ENCODE assay signal across 1 cellular context in the genomic region with DNA sequence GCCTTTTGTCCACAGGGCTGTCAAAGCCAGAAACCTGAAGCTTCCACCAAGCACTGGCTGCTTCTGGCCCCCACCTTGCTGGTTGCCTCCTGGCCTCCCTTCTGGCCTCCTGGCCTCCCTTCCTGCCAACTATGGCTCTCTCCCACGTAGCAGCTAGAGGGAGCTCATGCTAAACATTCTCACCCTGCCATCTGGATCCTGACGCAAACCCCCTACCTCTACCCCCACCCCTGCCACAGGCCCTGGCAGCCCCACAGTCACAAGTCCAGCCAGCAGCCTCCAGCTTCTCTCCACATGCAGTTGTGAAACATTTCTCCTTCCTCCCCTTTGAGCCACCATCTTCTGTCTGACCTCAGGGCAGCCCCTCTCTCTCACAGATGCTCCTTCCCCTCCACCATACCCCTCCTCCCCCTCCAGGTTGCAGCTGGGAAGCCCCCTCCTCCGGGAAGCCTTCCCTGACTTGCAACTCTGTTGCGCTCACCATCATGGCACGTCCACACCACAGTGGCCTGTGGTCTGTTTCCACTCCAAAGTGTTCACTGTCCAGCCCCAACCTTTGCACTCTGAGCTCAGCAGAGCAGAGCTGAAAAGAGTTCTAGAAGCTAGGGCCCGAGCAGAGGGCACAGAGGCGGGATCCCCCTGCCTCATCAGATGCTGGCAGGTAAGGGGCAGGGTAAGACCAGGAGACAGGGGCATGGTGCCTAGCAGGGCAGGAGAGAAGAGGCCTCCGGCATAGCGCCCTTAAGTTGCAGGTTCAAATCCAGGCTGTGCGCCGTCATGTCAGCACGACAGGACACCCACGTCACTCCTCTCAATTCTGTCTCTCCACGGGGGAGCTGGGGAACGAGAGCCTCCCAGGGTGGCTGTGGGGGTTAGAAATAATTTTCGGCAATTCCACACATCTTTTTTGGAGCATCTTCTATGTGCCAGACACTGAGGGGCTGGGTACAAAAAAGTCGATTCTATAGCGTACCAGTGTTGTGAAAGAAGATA.
A peak's percentile ranks its signal among the peaks of the same experiment; 100 is the strongest.
TF ChIP-seq lines count a peak whose summit lies in the region.

No MANE protein-coding gene starts in this region.

TF ChIP-seq in HepG2, 621 proteins besides CTCF, POLR2A, EP300 and RAD21 (continued from another document):
- TF ChIP-seq SNAPC4 (CRISPR knock-in tag; IDR thresholded peaks at IDR 0.05) (no peak), NFE2 (CRISPR knock-in tag; IDR thresholded peaks at IDR 0.05) (no peak), BHLHE40 (IDR thresholded peaks at IDR 0.05; ENCODE audit: low read length) (no peak), ZNF331 (CRISPR knock-in tag; IDR thresholded peaks at IDR 0.05) (no peak), BRCA1 (CRISPR knock-in tag; IDR thresholded peaks at IDR 0.05) (no peak), PAF1 (CRISPR knock-in tag; IDR thresholded peaks at IDR 0.05) (no peak), KMT2A (CRISPR knock-in tag; IDR thresholded peaks at IDR 0.05) (no peak), HNF1B (CRISPR knock-in tag; IDR thresholded peaks at IDR 0.05) (no peak), TIGD3 (CRISPR knock-in tag; IDR thresholded peaks at IDR 0.05; ENCODE audit: borderline replicate concordance) (no peak), ZBTB1 (CRISPR knock-in tag; IDR thresholded peaks at IDR 0.05; ENCODE audit: borderline replicate concordance) (no peak), RFX3 (CRISPR knock-in tag; IDR thresholded peaks at IDR 0.05) (no peak), SRSF9 (IDR thresholded peaks at IDR 0.05; ENCODE audit: borderline replicate concordance, insufficient read depth, low read depth, low read length, poor library complexity, severe bottlenecking) (no peak), ZNF782 (CRISPR knock-in tag; IDR thresholded peaks at IDR 0.05; ENCODE audit: borderline replicate concordance) (no peak), PPARG (CRISPR knock-in tag; conservative IDR thresholded peaks at IDR 0.05) (no peak), CBX1 (IDR thresholded peaks at IDR 0.05; ENCODE audit: low read depth) (no peak), ZSCAN25 (CRISPR knock-in tag; IDR thresholded peaks at IDR 0.05) (peak; percentile 55; the same call in 1 of the 2 replicates), FOXA1 (IDR thresholded peaks at IDR 0.05) (no peak), FOXA1 (CRISPR knock-in tag; IDR thresholded peaks at IDR 0.05) (no peak), ZNF431 (CRISPR knock-in tag; IDR thresholded peaks at IDR 0.05; ENCODE audit: borderline replicate concordance, low read depth) (no peak), ZNF710 (CRISPR knock-in tag; IDR thresholded peaks at IDR 0.05; ENCODE audit: borderline replicate concordance) (no peak), SALL1 (CRISPR knock-in tag; IDR thresholded peaks at IDR 0.05) (peak; percentile 14; the same call in 1 of the 2 replicates), ZFY (CRISPR knock-in tag; IDR thresholded peaks at IDR 0.05) (0 out of 2 replicates have a peak, but pooled peaks have one; percentile 15), SETDB1 (CRISPR knock-in tag; IDR thresholded peaks at IDR 0.05; ENCODE audit: borderline replicate concordance) (no peak), SIN3A (IDR thresholded peaks at IDR 0.05; ENCODE audit: borderline replicate concordance, low read depth, low read length) (no peak), ELF3 (CRISPR knock-in tag; IDR thresholded peaks at IDR 0.05) (no peak), POLR2G (IDR thresholded peaks at IDR 0.05; ENCODE audit: low read depth, low read length) (no peak), XBP1 (CRISPR knock-in tag; IDR thresholded peaks at IDR 0.05) (no peak), TBX3 (IDR thresholded peaks at IDR 0.05; ENCODE audit: borderline replicate concordance) (no peak)
- TF ChIP-seq, protein P1, sequence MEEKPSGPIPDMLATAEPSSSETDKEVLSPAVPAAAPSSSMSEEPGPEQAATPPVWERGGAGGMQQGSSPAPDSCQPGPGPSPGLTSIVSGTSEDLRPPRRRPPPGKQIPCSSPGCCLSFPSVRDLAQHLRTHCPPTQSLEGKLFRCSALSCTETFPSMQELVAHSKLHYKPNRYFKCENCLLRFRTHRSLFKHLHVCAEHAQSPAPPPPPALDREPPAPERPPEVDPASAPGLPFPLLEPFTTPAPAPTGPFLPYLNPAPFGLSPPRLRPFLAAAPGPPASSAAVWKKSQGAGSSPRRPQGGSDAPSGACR (CRISPR knock-in tag; IDR thresholded peaks at IDR 0.05), result no peak
- TF ChIP-seq, protein P2, sequence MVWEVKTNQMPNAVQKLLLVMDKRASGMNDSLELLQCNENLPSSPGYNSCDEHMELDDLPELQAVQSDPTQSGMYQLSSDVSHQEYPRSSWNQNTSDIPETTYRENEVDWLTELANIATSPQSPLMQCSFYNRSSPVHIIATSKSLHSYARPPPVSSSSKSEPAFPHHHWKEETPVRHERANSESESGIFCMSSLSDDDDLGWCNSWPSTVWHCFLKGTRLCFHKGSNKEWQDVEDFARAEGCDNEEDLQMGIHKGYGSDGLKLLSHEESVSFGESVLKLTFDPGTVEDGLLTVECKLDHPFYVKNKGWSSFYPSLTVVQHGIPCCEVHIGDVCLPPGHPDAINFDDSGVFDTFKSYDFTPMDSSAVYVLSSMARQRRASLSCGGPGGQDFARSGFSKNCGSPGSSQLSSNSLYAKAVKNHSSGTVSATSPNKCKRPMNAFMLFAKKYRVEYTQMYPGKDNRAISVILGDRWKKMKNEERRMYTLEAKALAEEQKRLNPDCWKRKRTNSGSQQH (CRISPR knock-in tag; IDR thresholded peaks at IDR 0.05; ENCODE audit: low read depth), result no peak
- TF ChIP-seq, protein P3, sequence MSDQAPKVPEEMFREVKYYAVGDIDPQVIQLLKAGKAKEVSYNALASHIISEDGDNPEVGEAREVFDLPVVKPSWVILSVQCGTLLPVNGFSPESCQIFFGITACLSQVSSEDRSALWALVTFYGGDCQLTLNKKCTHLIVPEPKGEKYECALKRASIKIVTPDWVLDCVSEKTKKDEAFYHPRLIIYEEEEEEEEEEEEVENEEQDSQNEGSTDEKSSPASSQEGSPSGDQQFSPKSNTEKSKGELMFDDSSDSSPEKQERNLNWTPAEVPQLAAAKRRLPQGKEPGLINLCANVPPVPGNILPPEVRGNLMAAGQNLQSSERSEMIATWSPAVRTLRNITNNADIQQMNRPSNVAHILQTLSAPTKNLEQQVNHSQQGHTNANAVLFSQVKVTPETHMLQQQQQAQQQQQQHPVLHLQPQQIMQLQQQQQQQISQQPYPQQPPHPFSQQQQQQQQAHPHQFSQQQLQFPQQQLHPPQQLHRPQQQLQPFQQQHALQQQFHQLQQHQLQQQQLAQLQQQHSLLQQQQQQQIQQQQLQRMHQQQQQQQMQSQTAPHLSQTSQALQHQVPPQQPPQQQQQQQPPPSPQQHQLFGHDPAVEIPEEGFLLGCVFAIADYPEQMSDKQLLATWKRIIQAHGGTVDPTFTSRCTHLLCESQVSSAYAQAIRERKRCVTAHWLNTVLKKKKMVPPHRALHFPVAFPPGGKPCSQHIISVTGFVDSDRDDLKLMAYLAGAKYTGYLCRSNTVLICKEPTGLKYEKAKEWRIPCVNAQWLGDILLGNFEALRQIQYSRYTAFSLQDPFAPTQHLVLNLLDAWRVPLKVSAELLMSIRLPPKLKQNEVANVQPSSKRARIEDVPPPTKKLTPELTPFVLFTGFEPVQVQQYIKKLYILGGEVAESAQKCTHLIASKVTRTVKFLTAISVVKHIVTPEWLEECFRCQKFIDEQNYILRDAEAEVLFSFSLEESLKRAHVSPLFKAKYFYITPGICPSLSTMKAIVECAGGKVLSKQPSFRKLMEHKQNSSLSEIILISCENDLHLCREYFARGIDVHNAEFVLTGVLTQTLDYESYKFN (CRISPR knock-in tag; conservative IDR thresholded peaks at IDR 0.05), result 0 out of 2 replicates have a peak, but pooled peaks have one; percentile 14
